In the genomic region with DNA sequence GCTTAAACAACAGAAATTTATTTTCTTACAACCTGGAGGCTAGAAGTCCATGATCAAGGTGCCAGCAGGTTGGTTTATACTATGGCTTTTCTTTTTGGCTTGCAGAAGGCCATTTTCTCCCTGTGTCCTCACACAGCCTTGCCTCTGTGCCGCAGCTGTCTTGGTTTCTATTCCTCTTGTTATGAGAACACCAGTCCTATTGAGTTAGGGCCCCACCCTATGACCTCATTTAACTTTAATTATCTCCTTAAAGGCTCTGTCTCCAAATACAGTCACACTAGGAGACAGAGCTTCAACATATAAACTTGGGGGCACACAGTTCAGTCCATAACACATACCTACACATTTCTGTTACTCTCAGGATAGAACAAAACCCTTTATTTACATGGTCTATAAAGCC, we compare ENCODE assay signal across 2 cellular contexts.
TF ChIP-seq lines count a peak whose summit lies in the region.

No MANE protein-coding gene starts in this region.

TF ChIP-seq in HepG2, 621 proteins besides CTCF, POLR2A, EP300 and RAD21 (continued from another document):
- TF ChIP-seq, protein P1, sequence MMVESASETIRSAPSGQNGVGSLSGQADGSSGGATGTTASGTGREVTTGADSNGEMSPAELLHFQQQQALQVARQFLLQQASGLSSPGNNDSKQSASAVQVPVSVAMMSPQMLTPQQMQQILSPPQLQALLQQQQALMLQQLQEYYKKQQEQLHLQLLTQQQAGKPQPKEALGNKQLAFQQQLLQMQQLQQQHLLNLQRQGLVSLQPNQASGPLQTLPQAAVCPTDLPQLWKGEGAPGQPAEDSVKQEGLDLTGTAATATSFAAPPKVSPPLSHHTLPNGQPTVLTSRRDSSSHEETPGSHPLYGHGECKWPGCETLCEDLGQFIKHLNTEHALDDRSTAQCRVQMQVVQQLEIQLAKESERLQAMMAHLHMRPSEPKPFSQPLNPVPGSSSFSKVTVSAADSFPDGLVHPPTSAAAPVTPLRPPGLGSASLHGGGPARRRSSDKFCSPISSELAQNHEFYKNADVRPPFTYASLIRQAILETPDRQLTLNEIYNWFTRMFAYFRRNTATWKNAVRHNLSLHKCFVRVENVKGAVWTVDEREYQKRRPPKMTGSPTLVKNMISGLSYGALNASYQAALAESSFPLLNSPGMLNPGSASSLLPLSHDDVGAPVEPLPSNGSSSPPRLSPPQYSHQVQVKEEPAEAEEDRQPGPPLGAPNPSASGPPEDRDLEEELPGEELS (CRISPR knock-in tag; IDR thresholded peaks at IDR 0.05): no peak
- TF ChIP-seq, protein P2, sequence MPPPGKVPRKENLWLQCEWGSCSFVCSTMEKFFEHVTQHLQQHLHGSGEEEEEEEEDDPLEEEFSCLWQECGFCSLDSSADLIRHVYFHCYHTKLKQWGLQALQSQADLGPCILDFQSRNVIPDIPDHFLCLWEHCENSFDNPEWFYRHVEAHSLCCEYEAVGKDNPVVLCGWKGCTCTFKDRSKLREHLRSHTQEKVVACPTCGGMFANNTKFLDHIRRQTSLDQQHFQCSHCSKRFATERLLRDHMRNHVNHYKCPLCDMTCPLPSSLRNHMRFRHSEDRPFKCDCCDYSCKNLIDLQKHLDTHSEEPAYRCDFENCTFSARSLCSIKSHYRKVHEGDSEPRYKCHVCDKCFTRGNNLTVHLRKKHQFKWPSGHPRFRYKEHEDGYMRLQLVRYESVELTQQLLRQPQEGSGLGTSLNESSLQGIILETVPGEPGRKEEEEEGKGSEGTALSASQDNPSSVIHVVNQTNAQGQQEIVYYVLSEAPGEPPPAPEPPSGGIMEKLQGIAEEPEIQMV (CRISPR knock-in tag; IDR thresholded peaks at IDR 0.05; ENCODE audit: low read depth): no peak
- TF ChIP-seq KDM1A (CRISPR knock-in tag; IDR thresholded peaks at IDR 0.05): no peak
- no peak for TF ChIP-seq JUND (CRISPR knock-in tag; IDR thresholded peaks at IDR 0.05)
- TF ChIP-seq NONO (IDR thresholded peaks at IDR 0.05): no peak
- TF ChIP-seq NONO (CRISPR knock-in tag; conservative IDR thresholded peaks at IDR 0.05): no peak
- no peak for TF ChIP-seq HNRNPK (IDR thresholded peaks at IDR 0.05; ENCODE audit: low read depth, low read length, poor library complexity, severe bottlenecking)
- TF ChIP-seq ZNF230 (CRISPR knock-in tag; IDR thresholded peaks at IDR 0.05): no peak
- TF ChIP-seq CCAR2 (optimal IDR thresholded peaks at IDR 0.05; ENCODE audit: low read depth, low read length): no peak

TF ChIP-seq in WTC11, 78 proteins besides CTCF, POLR2A, EP300 and RAD21 (continued from another document):
- TF ChIP-seq, protein P3, sequence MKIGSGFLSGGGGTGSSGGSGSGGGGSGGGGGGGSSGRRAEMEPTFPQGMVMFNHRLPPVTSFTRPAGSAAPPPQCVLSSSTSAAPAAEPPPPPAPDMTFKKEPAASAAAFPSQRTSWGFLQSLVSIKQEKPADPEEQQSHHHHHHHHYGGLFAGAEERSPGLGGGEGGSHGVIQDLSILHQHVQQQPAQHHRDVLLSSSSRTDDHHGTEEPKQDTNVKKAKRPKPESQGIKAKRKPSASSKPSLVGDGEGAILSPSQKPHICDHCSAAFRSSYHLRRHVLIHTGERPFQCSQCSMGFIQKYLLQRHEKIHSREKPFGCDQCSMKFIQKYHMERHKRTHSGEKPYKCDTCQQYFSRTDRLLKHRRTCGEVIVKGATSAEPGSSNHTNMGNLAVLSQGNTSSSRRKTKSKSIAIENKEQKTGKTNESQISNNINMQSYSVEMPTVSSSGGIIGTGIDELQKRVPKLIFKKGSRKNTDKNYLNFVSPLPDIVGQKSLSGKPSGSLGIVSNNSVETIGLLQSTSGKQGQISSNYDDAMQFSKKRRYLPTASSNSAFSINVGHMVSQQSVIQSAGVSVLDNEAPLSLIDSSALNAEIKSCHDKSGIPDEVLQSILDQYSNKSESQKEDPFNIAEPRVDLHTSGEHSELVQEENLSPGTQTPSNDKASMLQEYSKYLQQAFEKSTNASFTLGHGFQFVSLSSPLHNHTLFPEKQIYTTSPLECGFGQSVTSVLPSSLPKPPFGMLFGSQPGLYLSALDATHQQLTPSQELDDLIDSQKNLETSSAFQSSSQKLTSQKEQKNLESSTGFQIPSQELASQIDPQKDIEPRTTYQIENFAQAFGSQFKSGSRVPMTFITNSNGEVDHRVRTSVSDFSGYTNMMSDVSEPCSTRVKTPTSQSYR (CRISPR knock-in tag; IDR thresholded peaks at IDR 0.05): no peak
TF ChIP-seq in WTC11: peak in this region for 0.
